9 cellular contexts compared by ENCODE assay signal in genomic region chr7:94295805-94296204, GRCh38.
DNase-seq lines count a peak whose midpoint lies in the region; ATAC-seq, FAIRE-seq and TF ChIP-seq lines count a peak whose summit lies in the region.
"Had no signal": no experiment of that assay in that cellular context is flagged by ENCODE, and none has a peak within 500 bp of the region (broad histone marks: within the 10 kb centered on the region; RNA-seq: fewer than 3 reads in every experiment).

No MANE protein-coding gene starts in this region.

- H3K9me3 ChIP-seq in A549 (no peaks in the 10 kb centered on the region), K562 (replicated peaks; ENCODE audit: control insufficient read depth, insufficient read depth, low read depth, low read length) (no peaks in the 10 kb centered on the region)

- H3K36me3 Mint-ChIP-seq in activated T-helper 2 cell treated with anti-CD3 and anti-CD28 coated beads, Interferon-gamma antibody, Interleukin-2, Interleukin-4, amounts not matched to agents 10 μg/mL and 5 μg/mL and 100 μg/mL, durations not matched to agents 14 hours and 24 hours and 36 hours (ENCODE audit: low read depth): no peaks in the 10 kb centered on the region
- H3K36me3 Mint-ChIP-seq: activated naive CD8-positive, alpha-beta T cell treated with anti-CD3 and anti-CD28 coated beads, Interleukin-2, amount 10 ng/mL, durations not matched to agents 7 days and 5 days had no signal

- H3K4me3 Mint-ChIP-seq in activated T-helper 2 cell treated with anti-CD3 and anti-CD28 coated beads, Interferon-gamma antibody, Interleukin-2, Interleukin-4, amounts not matched to agents 10 μg/mL and 5 μg/mL and 100 μg/mL, durations not matched to agents 14 hours and 24 hours and 36 hours (ENCODE audit: low read depth): no peak overlapping the region
- H3K4me3 Mint-ChIP-seq: activated naive CD8-positive, alpha-beta T cell treated with anti-CD3 and anti-CD28 coated beads, Interleukin-2, amount 10 ng/mL, durations not matched to agents 7 days and 5 days had no signal

- POLR2A ChIA-PET in A549 (lab: Yijun Ruan, JAX) (no interaction called here), K562 (lab: Yijun Ruan, JAX) (interaction anchor here (1.0 kb wide), 1 partner anchor 80 kb away, joined by 3 read pairs; no protein-coding TSS in a partner anchor)

- peak; percentile 82 to 83 for TF ChIP-seq RAD21 in A549 (conservative IDR thresholded peaks at IDR 0.05 in 1 of 2, IDR thresholded peaks at IDR 0.05 in 1 of 2)
- TF ChIP-seq RAD21 in K562 (CRISPR knock-in tag; conservative IDR thresholded peaks at IDR 0.05 in 1 of 2, IDR thresholded peaks at IDR 0.05 in 1 of 2): peak in 1 of 2 experiments; percentile 57; a peak in 2 of 4 replicates

- intact Hi-C loops in K562 (cut with micrococcal nuclease): loop anchor here (1.0 to 10.0 kb wide), 2 partner anchors 99 to 1179 kb away; no protein-coding TSS in a partner anchor
- intact Hi-C loops in activated T-helper 2 cell treated with anti-CD3 and anti-CD28 coated beads, Interferon-gamma antibody, Interleukin-2, Interleukin-4, amounts not matched to agents 10 μg/mL and 5 μg/mL and 100 μg/mL, durations not matched to agents 14 hours and 24 hours and 36 hours (cut with micrococcal nuclease): no loop called here

- DNase-seq in A549 (ENCODE audit: low read depth in 1 of 2, low spot score in 1 of 2): peak; percentile 18 to 64
- DNase-seq in NCI-H1417 treated with DMSO at 0.1 percent for 48 hours (lab: John Stamatoyannopoulos, UW): peak; percentile 55
- no peak for DNase-seq in K562 (ENCODE audit: extremely low read depth in 1 of 4, low spot score in 3 of 4)
- peak; percentile 22 for DNase-seq in medulla oblongata (ENCODE audit: extremely low spot score)
- no peak for DNase-seq in COLO668 (lab: John Stamatoyannopoulos, UW; ENCODE audit: unreplicated experiment)
- no peak for DNase-seq in activated CD4-positive, alpha-beta T cell treated with anti-CD3 and anti-CD28 coated beads, Interleukin-2, amount 50 U/mL, for 48 hours
- no peak for DNase-seq in activated T-helper 2 cell treated with anti-CD3 and anti-CD28 coated beads, Interferon-gamma antibody, Interleukin-2, Interleukin-4, amounts not matched to agents 10 μg/mL and 5 μg/mL and 100 μg/mL, durations not matched to agents 14 hours and 24 hours and 36 hours (ENCODE audit: low spot score)
- DNase-seq in mesenteric fat pad (ENCODE audit: low spot score): no peak
- DNase-seq: activated naive CD8-positive, alpha-beta T cell treated with anti-CD3 and anti-CD28 coated beads, Interleukin-2, amount 10 ng/mL, durations not matched to agents 7 days and 5 days had no signal

- no peaks in the 10 kb centered on the region for H3K79me2 ChIP-seq in K562 (ENCODE audit: control insufficient read depth, insufficient read depth, low read length)

- peaks cover 38% of the 10 kb centered on the region for H3K4me1 ChIP-seq in A549
- no peaks in the 10 kb centered on the region for H3K4me1 ChIP-seq in K562 (replicated peaks in 1 of 2; ENCODE audit: control insufficient read depth in 2 of 2, insufficient read depth in 2 of 2, low read length in 2 of 2)

- FAIRE-seq in A549 (lab: Jason Lieb, UNC) (no peak), K562 (lab: Jason Lieb, UNC) (no peak)

- no peaks in the 10 kb centered on the region for H3K9me3 Mint-ChIP-seq in activated T-helper 2 cell treated with anti-CD3 and anti-CD28 coated beads, Interferon-gamma antibody, Interleukin-2, Interleukin-4, amounts not matched to agents 10 μg/mL and 5 μg/mL and 100 μg/mL, durations not matched to agents 14 hours and 24 hours and 36 hours
- H3K9me3 Mint-ChIP-seq: activated naive CD8-positive, alpha-beta T cell treated with anti-CD3 and anti-CD28 coated beads, Interleukin-2, amount 10 ng/mL, durations not matched to agents 7 days and 5 days had no signal

- in situ Hi-C loops in K562 (cut with MboI): no loop called here

- H3K9me1 ChIP-seq in K562 (ENCODE audit: control insufficient read depth, insufficient read depth, low read length): no peaks in the 10 kb centered on the region

- H4K20me1 ChIP-seq in K562 (replicated peaks; ENCODE audit: control insufficient read depth, insufficient read depth, low read length): no peaks in the 10 kb centered on the region

- peak; percentile 66 for TF ChIP-seq CTCF in A549 (IDR thresholded peaks at IDR 0.05)
- TF ChIP-seq CTCF in K562 (IDR thresholded peaks at IDR 0.05 in 2 of 3, conservative IDR thresholded peaks at IDR 0.05 in 1 of 3; ENCODE audit: insufficient read depth in 2 of 3, low read depth in 1 of 3, low read length in 3 of 3): peak in 2 of 3 experiments; percentile 12 to 29; a peak in 2 of 6 replicates

- CTCF ChIA-PET in A549 (lab: Yijun Ruan, JAX) (interaction anchor here (0.5 to 7.5 kb wide), 40 partner anchors 8 to 1393 kb away, joined by 3 to 89 read pairs (median 4); partner anchors contain the start of gene COL1A2), K562 (lab: Yijun Ruan, JAX; ENCODE audit: low intra/inter-chr PET ratio) (no interaction called here)

- H3K27me3 ChIP-seq in K562 (ENCODE audit: control insufficient read depth in 2 of 2, insufficient read depth in 2 of 2, low read length in 2 of 2): no peaks in the 10 kb centered on the region

- peaks cover 11% of the 10 kb centered on the region for H3K27me3 Mint-ChIP-seq in activated T-helper 2 cell treated with anti-CD3 and anti-CD28 coated beads, Interferon-gamma antibody, Interleukin-2, Interleukin-4, amounts not matched to agents 10 μg/mL and 5 μg/mL and 100 μg/mL, durations not matched to agents 14 hours and 24 hours and 36 hours (ENCODE audit: low read depth)
- H3K27me3 Mint-ChIP-seq: activated naive CD8-positive, alpha-beta T cell treated with anti-CD3 and anti-CD28 coated beads, Interleukin-2, amount 10 ng/mL, durations not matched to agents 7 days and 5 days had no signal

- ATAC-seq in A549 (peak; percentile 76 to 87; a peak in 5 of 6 replicates), K562 (peak; percentile 79)

- H3K27ac Mint-ChIP-seq in activated T-helper 2 cell treated with anti-CD3 and anti-CD28 coated beads, Interferon-gamma antibody, Interleukin-2, Interleukin-4, amounts not matched to agents 10 μg/mL and 5 μg/mL and 100 μg/mL, durations not matched to agents 14 hours and 24 hours and 36 hours: no peak overlapping the region
- H3K27ac Mint-ChIP-seq: activated naive CD8-positive, alpha-beta T cell treated with anti-CD3 and anti-CD28 coated beads, Interleukin-2, amount 10 ng/mL, durations not matched to agents 7 days and 5 days had no signal

- no peak for TF ChIP-seq POLR2A in A549 (IDR thresholded peaks at IDR 0.05; ENCODE audit: low read length)
- no peak for TF ChIP-seq POLR2A in K562 (conservative IDR thresholded peaks at IDR 0.05)

- WGBS in A549 (ENCODE audit: missing lambda C conversion rate): 45% methylated on average over 4 of the region's 4 CpGs
- WGBS in K562 (ENCODE audit: insufficient coverage, low coverage, missing lambda C conversion rate): 1% methylated on average over 4 of the region's 4 CpGs

- H3K4me2 ChIP-seq in A549 (peak overlapping the region; percentile 1; the same call in 1 of the 3 replicates), K562 (ENCODE audit: insufficient read depth, low read length) (no peak overlapping the region)

- H3K36me3 ChIP-seq in K562 (ENCODE audit: control insufficient read depth, insufficient read depth, low read length): no peaks in the 10 kb centered on the region

- no peak overlapping the region for H2AFZ ChIP-seq in K562 (ENCODE audit: low read depth, low read length)

- peak overlapping the region in 1 of 2 experiments; percentile 55; a peak in 3 of 6 replicates for H3K27ac ChIP-seq in A549
- H3K27ac ChIP-seq in K562 (ENCODE audit: extremely low read depth, low read depth, low read length): no peak overlapping the region

- no peak overlapping the region for H3K9ac ChIP-seq in K562 (ENCODE audit: insufficient read depth in 1 of 2, low read depth in 2 of 2, low read length in 2 of 2)

- TF ChIP-seq EP300 in A549 (IDR thresholded peaks at IDR 0.05): no peak
- TF ChIP-seq EP300 in K562 (IDR thresholded peaks at IDR 0.05; ENCODE audit: low read length): no peak

- H3K4me3 ChIP-seq in A549 (no peak overlapping the region), K562 (no peak overlapping the region)

- BruUV-seq in K562 (replicated peaks; lab: Mats Ljungman, UMichigan): no TSS peak

- H3K4me1 Mint-ChIP-seq in activated T-helper 2 cell treated with anti-CD3 and anti-CD28 coated beads, Interferon-gamma antibody, Interleukin-2, Interleukin-4, amounts not matched to agents 10 μg/mL and 5 μg/mL and 100 μg/mL, durations not matched to agents 14 hours and 24 hours and 36 hours (ENCODE audit: low read depth): no peaks in the 10 kb centered on the region
- H3K4me1 Mint-ChIP-seq: activated naive CD8-positive, alpha-beta T cell treated with anti-CD3 and anti-CD28 coated beads, Interleukin-2, amount 10 ng/mL, durations not matched to agents 7 days and 5 days had no signal

TF ChIP-seq in A549, 52 proteins besides CTCF, POLR2A, EP300 and RAD21:
- peak; percentile 82 for TF ChIP-seq SMC3 (IDR thresholded peaks at IDR 0.05)
- TF ChIP-seq USF2 (IDR thresholded peaks at IDR 0.05): no peak
- TF ChIP-seq NFE2L2 (conservative IDR thresholded peaks at IDR 0.05; ENCODE audit: low read length): no peak
- TF ChIP-seq POLR2AphosphoS2 (conservative IDR thresholded peaks at IDR 0.05; ENCODE audit: low read length): no peak
- TF ChIP-seq NR3C1 (IDR thresholded peaks at IDR 0.05): no peak
TF ChIP-seq in A549: peak in this region for 1.

TF ChIP-seq in K562, 482 proteins besides CTCF, POLR2A, EP300 and RAD21 (continues in another document):
- TF ChIP-seq CCAR2 (IDR thresholded peaks at IDR 0.05; ENCODE audit: low read depth, low read length) (no peak), HIVEP1 (CRISPR knock-in tag; IDR thresholded peaks at IDR 0.05) (no peak), GABPB2 (CRISPR knock-in tag; conservative IDR thresholded peaks at IDR 0.05) (no peak), STAT6 (CRISPR knock-in tag; IDR thresholded peaks at IDR 0.05) (no peak)

Comparison
In these comparisons a context has a peak if more than half of its experiments do, and no peak if none do; other contexts are left out.
1. DNase-seq: peak in A549 (2 of 2), NCI-H1417 treated with DMSO at 0.1 percent for 48 hours (single experiment) and medulla oblongata (single experiment); none in K562 (0 of 4), COLO668 (single experiment), activated CD4-positive, alpha-beta T cell treated with anti-CD3 and anti-CD28 coated beads, Interleukin-2, amount 50 U/mL, for 48 hours (0 of 2), activated T-helper 2 cell treated with anti-CD3 and anti-CD28 coated beads, Interferon-gamma antibody, Interleukin-2, Interleukin-4, amounts not matched to agents 10 μg/mL and 5 μg/mL and 100 μg/mL, durations not matched to agents 14 hours and 24 hours and 36 hours (single experiment) and mesenteric fat pad (single experiment).
2. Of the 35 proteins assayed by ChIP-seq in both K562 and A549: peak only in K562: none; only in A549: SMC3; in both: CTCF; in neither: 32; mixed calls (peak in some experiments, not most) for 1.